Comparison of ENCODE assay signal across 7 cellular contexts in genomic region chr10:129057856-129058663, GRCh38.
DNase-seq lines count a peak whose midpoint lies in the region; ATAC-seq and TF ChIP-seq lines count a peak whose summit lies in the region.

No MANE protein-coding gene starts in this region.

- H3K4me3 Mint-ChIP-seq in activated CD8-positive, alpha-beta T cell treated with anti-CD3 and anti-CD28 coated beads for 36 hours: no peak overlapping the region

- no peak overlapping the region for H3K27ac Mint-ChIP-seq in activated CD8-positive, alpha-beta T cell treated with anti-CD3 and anti-CD28 coated beads for 36 hours

- no peaks in the 10 kb centered on the region for H3K36me3 Mint-ChIP-seq in activated CD8-positive, alpha-beta T cell treated with anti-CD3 and anti-CD28 coated beads for 36 hours (ENCODE audit: low read depth)

- peak; percentile 68 for DNase-seq in activated CD8-positive, alpha-beta T cell treated with anti-CD3 and anti-CD28 coated beads for 36 hours
- peak; percentile 18 for DNase-seq in stimulated activated CD8-positive, alpha-beta memory T cell treated with anti-CD3 and anti-CD28 coated beads, Interleukin-15, amount 100 ng/mL, for 1 hour (ENCODE audit: low read depth)
- no peak for DNase-seq in NCI-H748 (lab: John Stamatoyannopoulos, UW; ENCODE audit: unreplicated experiment)
- no peak for DNase-seq in posterior vena cava (ENCODE audit: low spot score)
- no peak for DNase-seq in CD1c-positive myeloid dendritic cell (ENCODE audit: extremely low spot score)

- POLR2A ChIA-PET in activated CD8-positive, alpha-beta T cell treated with anti-CD3 and anti-CD28 coated beads for 36 hours (lab: Charles Lee): no interaction called here

- no peaks in the 10 kb centered on the region for H3K27me3 Mint-ChIP-seq in activated CD8-positive, alpha-beta T cell treated with anti-CD3 and anti-CD28 coated beads for 36 hours

- intact Hi-C loops in activated CD8-positive, alpha-beta T cell treated with anti-CD3 and anti-CD28 coated beads for 36 hours (cut with micrococcal nuclease): no loop called here
- intact Hi-C loops in posterior vena cava (cut with DNase I): no loop called here

- peaks cover 24% of the 10 kb centered on the region for H3K4me1 Mint-ChIP-seq in activated CD8-positive, alpha-beta T cell treated with anti-CD3 and anti-CD28 coated beads for 36 hours (ENCODE audit: low read depth)

- CTCF ChIA-PET in activated CD8-positive, alpha-beta T cell treated with anti-CD3 and anti-CD28 coated beads for 36 hours (lab: Charles Lee): interaction anchor here (1.1 kb wide), 1 partner anchor 15 kb away, joined by 4 read pairs; no protein-coding TSS in a partner anchor

- ATAC-seq in GM19452 (IDR thresholded peaks at IDR 0.05; ENCODE audit: unreplicated experiment) (peak; percentile 94), HG03097 (IDR thresholded peaks at IDR 0.05; ENCODE audit: low FRiP score, unreplicated experiment) (peak; percentile 92)
- ATAC-seq in activated CD8-positive, alpha-beta T cell treated with anti-CD3 and anti-CD28 coated beads for 36 hours: peak; percentile 87

- no peak for TF ChIP-seq CTCF in activated CD8-positive, alpha-beta T cell treated with anti-CD3 and anti-CD28 coated beads for 36 hours (IDR thresholded peaks at IDR 0.05)

- H3K9me3 Mint-ChIP-seq in activated CD8-positive, alpha-beta T cell treated with anti-CD3 and anti-CD28 coated beads for 36 hours: no peaks in the 10 kb centered on the region

Comparison
In these comparisons a context has a peak if more than half of its experiments do, and no peak if none do; other contexts are left out.
1. DNase-seq: peak in activated CD8-positive, alpha-beta T cell treated with anti-CD3 and anti-CD28 coated beads for 36 hours (single experiment) and stimulated activated CD8-positive, alpha-beta memory T cell treated with anti-CD3 and anti-CD28 coated beads, Interleukin-15, amount 100 ng/mL, for 1 hour (single experiment); none in NCI-H748 (single experiment), posterior vena cava (single experiment) and CD1c-positive myeloid dendritic cell (single experiment).
2. Peak in every context shown above with its lines, with median percentiles within 50 percentile points of each other: ATAC-seq.